ENCODE assay signal across 8 cellular contexts in the genomic region with DNA sequence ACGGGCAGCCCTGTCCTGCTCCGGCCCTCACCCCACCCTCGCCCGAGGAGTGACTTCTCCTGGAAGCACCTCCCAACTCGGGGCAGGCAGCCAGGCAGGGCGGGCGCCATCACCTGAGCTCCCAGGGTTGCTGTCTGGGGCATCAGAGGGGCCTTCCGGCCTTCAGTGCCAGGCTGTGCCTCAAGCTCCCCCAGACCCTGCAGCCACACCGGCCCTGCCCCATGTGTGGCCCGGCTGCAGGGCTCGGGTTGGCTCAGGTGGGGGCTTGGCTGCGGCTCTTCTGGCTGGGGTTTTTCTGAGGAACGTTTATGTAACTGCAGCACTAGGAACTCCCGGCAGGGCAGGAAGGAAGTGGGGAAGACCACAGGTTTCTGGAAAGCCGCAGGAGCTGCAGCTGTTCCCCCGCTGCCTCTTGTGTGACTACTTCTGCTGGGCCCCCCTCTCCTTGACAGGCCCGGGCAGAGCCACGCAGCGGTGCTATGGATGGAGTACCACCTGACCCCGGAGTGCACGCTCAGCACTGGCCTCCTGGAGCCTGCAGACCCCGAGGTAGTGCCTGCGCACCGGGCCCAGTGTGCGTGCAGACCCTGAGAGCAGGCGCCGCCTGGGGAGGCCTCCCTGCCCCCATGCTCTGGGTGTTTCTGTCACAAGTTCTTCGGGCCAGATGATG. TPM values are rescaled to one million over a fixed set of nuclear protein-coding genes. Genes with fewer than 3 reads are reported as not detected.
DNase-seq lines count a peak whose midpoint lies in the region; ATAC-seq and TF ChIP-seq lines count a peak whose summit lies in the region.

No MANE protein-coding gene starts in this region.

- no peak overlapping the region for H3K9ac ChIP-seq in neuronal stem cell (ENCODE audit: low read depth, low read length, poor library complexity)

- no peaks in the 10 kb centered on the region for H3K27me3 ChIP-seq in neuronal stem cell (ENCODE audit: control insufficient read depth in 3 of 3, insufficient read depth in 3 of 3, low read depth in 1 of 3, low read length in 3 of 3)

- H3K79me1 ChIP-seq in neuronal stem cell (ENCODE audit: low read depth, low read length) = peaks cover 3% of the 10 kb centered on the region

- H2BK120ac ChIP-seq in neuronal stem cell (ENCODE audit: low read depth, low read length) = no peak overlapping the region

- no peak overlapping the region for H3K27ac ChIP-seq in neuronal stem cell (replicated peaks; ENCODE audit: low read length)

- H2AFZ ChIP-seq in neuronal stem cell (ENCODE audit: low read length) = no peak overlapping the region

- no peak overlapping the region for H3K4ac ChIP-seq in neuronal stem cell (ENCODE audit: low read length)

- H3K9me3 Mint-ChIP-seq in activated T-helper 17 cell treated with anti-CD3 and anti-CD28 coated beads, Interleukin-2, amount 50 U/mL, for 72 hours = no peaks in the 10 kb centered on the region

- no CpG with 5 or more reads among the region's 28 CpGs for WGBS in neuronal stem cell (ENCODE audit: extremely low coverage in 2 of 2, insufficient read length in 2 of 2, insufficient replicate concordance in 1 of 2), 2 donors

- no peak overlapping the region for H3K4me2 ChIP-seq in neuronal stem cell (ENCODE audit: insufficient read depth, low read length, poor library complexity, severe bottlenecking)

- no peaks in the 10 kb centered on the region for H3K27me3 Mint-ChIP-seq in activated T-helper 17 cell treated with anti-CD3 and anti-CD28 coated beads, Interleukin-2, amount 50 U/mL, for 72 hours

- H3K36me3 Mint-ChIP-seq in activated T-helper 17 cell treated with anti-CD3 and anti-CD28 coated beads, Interleukin-2, amount 50 U/mL, for 72 hours (ENCODE audit: low read depth) = peaks cover 72% of the 10 kb centered on the region

- no peak overlapping the region for H4K8ac ChIP-seq in neuronal stem cell (ENCODE audit: low read depth, low read length)

- H3K23ac ChIP-seq in neuronal stem cell (ENCODE audit: low read depth, low read length, poor library complexity) = no peak overlapping the region

- peak overlapping the region; percentile 70 for H3K4me3 Mint-ChIP-seq in activated T-helper 17 cell treated with anti-CD3 and anti-CD28 coated beads, Interleukin-2, amount 50 U/mL, for 72 hours

- no peak overlapping the region for H2BK5ac ChIP-seq in neuronal stem cell (ENCODE audit: low read length)

- H2BK15ac ChIP-seq in neuronal stem cell (ENCODE audit: low read length) = no peak overlapping the region

- peaks cover 40 to 74% of the 10 kb centered on the region in 2 donors for H3K36me3 ChIP-seq in neuronal stem cell (replicated peaks in 1 of 2; ENCODE audit: control insufficient read depth in 2 of 2, insufficient read depth in 2 of 2, low read length in 2 of 2)

- TF ChIP-seq CTCF in GM12864 (IDR thresholded peaks at IDR 0.05; ENCODE audit: low read depth, low read length, missing control alignments) = no peak

- H3K14ac ChIP-seq in neuronal stem cell (ENCODE audit: low read length) = no peak overlapping the region

- no peak overlapping the region for H2BK12ac ChIP-seq in neuronal stem cell (ENCODE audit: low read length)

- ATAC-seq in HG02588 (IDR thresholded peaks at IDR 0.05; ENCODE audit: unreplicated experiment) = peak; percentile 77
- peak; percentile 88 for ATAC-seq in activated T-helper 17 cell treated with anti-CD3 and anti-CD28 coated beads, Interleukin-2, amount 50 U/mL, for 72 hours (replicated peaks)

- H3K4me3 ChIP-seq in GM12864 (ENCODE audit: low read depth, low read length) (no peak overlapping the region), neuronal stem cell (ENCODE audit: low read length in 2 of 2) (no peak overlapping the region)

- no peaks in the 10 kb centered on the region for H3K9me3 ChIP-seq in neuronal stem cell (replicated peaks in 1 of 2; ENCODE audit: control insufficient read depth in 2 of 2, insufficient read depth in 1 of 2, low read depth in 1 of 2, low read length in 2 of 2)

- no peaks in the 10 kb centered on the region for H3K4me1 ChIP-seq in neuronal stem cell (ENCODE audit: control insufficient read depth in 2 of 2, insufficient read depth in 1 of 2, low read depth in 1 of 2, low read length in 2 of 2)

- DNase-seq in GM12864 (ENCODE audit: low read depth) (peak; percentile 77), NOMO-1 treated with DMSO at 0.1 percent for 48 hours (lab: John Stamatoyannopoulos, UW; ENCODE audit: unreplicated experiment) (peak; percentile 62), neuronal stem cell (ENCODE audit: low spot score) (no peak), NCI-H526 treated with DMSO at 0.1 percent for 48 hours (lab: John Stamatoyannopoulos, UW) (no peak), NCI-H1048 (lab: John Stamatoyannopoulos, UW) (no peak)
- DNase-seq in stimulated activated CD4-positive, alpha-beta T cell treated with anti-CD3 and anti-CD28 coated beads, Interleukin-12 subunit alpha, Interleukin-12 subunit beta, amount 100 ng/mL, for 4 hours = peak; percentile 50

- H3K4me1 Mint-ChIP-seq in activated T-helper 17 cell treated with anti-CD3 and anti-CD28 coated beads, Interleukin-2, amount 50 U/mL, for 72 hours = peaks cover 6% of the 10 kb centered on the region

- H2AK5ac ChIP-seq in neuronal stem cell (ENCODE audit: low read depth, low read length) = no peak overlapping the region

- peak overlapping the region; percentile 36 for H3K27ac Mint-ChIP-seq in activated T-helper 17 cell treated with anti-CD3 and anti-CD28 coated beads, Interleukin-2, amount 50 U/mL, for 72 hours

- H4K91ac ChIP-seq in neuronal stem cell (ENCODE audit: low read depth, low read length, poor library complexity) = no peak overlapping the region

- no peak overlapping the region for H3K18ac ChIP-seq in neuronal stem cell (ENCODE audit: low read length)

RNA-seq across cellular contexts. Expression of a gene that starts 45.6 kb away (rescaled TPM):
- 10 to 100 TPM; 53.3 to 57.8 TPM for total RNA-seq in activated T-helper 17 cell treated with anti-CD3 and anti-CD28 coated beads, Interleukin-2, amount 50 U/mL, for 72 hours
- 29.2 TPM for polyA plus RNA-seq in neuronal stem cell (2013, experiment 1 of 2)
- polyA plus RNA-seq in neuronal stem cell (2013, experiment 2 of 2) = 27.7 TPM

RNA-seq across cellular contexts. Expression of a gene that starts 45.6 kb away (rescaled TPM):
- 10 to 100 TPM; 21.3 to 21.8 TPM for total RNA-seq in activated T-helper 17 cell treated with anti-CD3 and anti-CD28 coated beads, Interleukin-2, amount 50 U/mL, for 72 hours
- polyA plus RNA-seq in neuronal stem cell (2013, experiment 1 of 2) = 11.8 TPM
- polyA plus RNA-seq in neuronal stem cell (2013, experiment 2 of 2) = 12.4 TPM

Comparison
In these comparisons a context has a peak if more than half of its experiments do, and no peak if none do; other contexts are left out.
1. DNase-seq: peak in GM12864 (single experiment), NOMO-1 treated with DMSO at 0.1 percent for 48 hours (single experiment) and stimulated activated CD4-positive, alpha-beta T cell treated with anti-CD3 and anti-CD28 coated beads, Interleukin-12 subunit alpha, Interleukin-12 subunit beta, amount 100 ng/mL, for 4 hours (single experiment); none in neuronal stem cell (single experiment), NCI-H526 treated with DMSO at 0.1 percent for 48 hours (single experiment) and NCI-H1048 (single experiment).